ENCODE assay signal across 8 cellular contexts in genomic region chr1:32900371-32900955, GRCh38. TPM values are rescaled to one million over a fixed set of nuclear protein-coding genes. Genes with fewer than 3 reads are reported as not detected.
DNase-seq lines count a peak whose midpoint lies in the region; ATAC-seq and TF ChIP-seq lines count a peak whose summit lies in the region.

No MANE protein-coding gene starts in this region.

- H3K27ac Mint-ChIP-seq in activated B cell treated with CpG ODN at 0.5 μM for 24 hours: no peak overlapping the region

- 20 to 23% methylated on average over 22 of the region's 22 CpGs for WGBS in heart right ventricle, 2 donors

- peak overlapping the region; percentile 45 for H3K4me3 ChIP-seq in HAP-1
- peak overlapping the region; percentile 39 to 65 (median 58) for H3K4me3 ChIP-seq in heart right ventricle

- POLR2A ChIA-PET in activated B cell treated with CpG ODN at 0.5 μM for 24 hours (lab: Charles Lee): no interaction called here

- DNase-seq in HAP-1 (ENCODE audit: low spot score in 2 of 2): no peak
- no peak for DNase-seq in activated B cell treated with CpG ODN at 0.5 μM for 24 hours
- no peak for DNase-seq in heart right ventricle
- no peak for DNase-seq in sciatic nerve (ENCODE audit: low spot score)
- no peak for DNase-seq in NCI-H1092 treated with DMSO at 0.1 percent for 48 hours (lab: John Stamatoyannopoulos, UW)
- DNase-seq in NCI-H2196 (lab: John Stamatoyannopoulos, UW; ENCODE audit: unreplicated experiment): no peak

- CTCF ChIA-PET in activated B cell treated with CpG ODN at 0.5 μM for 24 hours (lab: Charles Lee): no interaction called here

- peaks cover 37% of the 10 kb centered on the region for H3K27me3 Mint-ChIP-seq in activated B cell treated with CpG ODN at 0.5 μM for 24 hours

- no peaks in the 10 kb centered on the region for H3K36me3 Mint-ChIP-seq in activated B cell treated with CpG ODN at 0.5 μM for 24 hours (ENCODE audit: low read depth)

- H3K4me3 Mint-ChIP-seq in activated B cell treated with CpG ODN at 0.5 μM for 24 hours: peak overlapping the region; percentile 63

- peaks cover 8% of the 10 kb centered on the region for H3K4me1 Mint-ChIP-seq in activated B cell treated with CpG ODN at 0.5 μM for 24 hours

- H3K9me3 ChIP-seq in HAP-1 (no peaks in the 10 kb centered on the region), heart right ventricle (no peaks in the 10 kb centered on the region)

- H3K27me3 ChIP-seq in HAP-1 (ENCODE audit: low read depth) (no peaks in the 10 kb centered on the region), heart right ventricle (peaks cover 0 to 38% (median 3%) of the 10 kb centered on the region in 7 donors)

- H3K9me3 Mint-ChIP-seq in activated B cell treated with CpG ODN at 0.5 μM for 24 hours: no peaks in the 10 kb centered on the region

- peak overlapping the region in 2 of 10 donors; percentile 26 to 39 for H3K27ac ChIP-seq in heart right ventricle

- peaks cover 6% of the 10 kb centered on the region; the same call in 1 of the 2 replicates for H3K4me1 ChIP-seq in HAP-1
- H3K4me1 ChIP-seq in heart right ventricle: peaks cover 0 to 16% (median 8%) of the 10 kb centered on the region in 9 donors

- no peak for TF ChIP-seq CTCF in activated B cell treated with CpG ODN at 0.5 μM for 24 hours (IDR thresholded peaks at IDR 0.05)
- no peak for TF ChIP-seq CTCF in heart right ventricle (IDR thresholded peaks at IDR 0.05)

- in situ Hi-C loops in HAP-1 (cut with MboI; ENCODE audit: low sequenced_read_pairs): no loop called here

- intact Hi-C loops in activated B cell treated with CpG ODN at 0.5 μM for 24 hours (cut with micrococcal nuclease): no loop called here
- intact Hi-C loops in heart right ventricle (cut with DNase I): no loop called here
- intact Hi-C loops in sciatic nerve (cut with DNase I): no loop called here

- H3K36me3 ChIP-seq in HAP-1 (replicated peaks) (no peaks in the 10 kb centered on the region), heart right ventricle (no peaks in the 10 kb centered on the region)

- no peak for ATAC-seq in activated B cell treated with CpG ODN at 0.5 μM for 24 hours (ENCODE audit: low read depth)
- peak in 2 of 8 donors; percentile 19 to 20 for ATAC-seq in heart right ventricle
- ATAC-seq in sciatic nerve: peak; percentile 9
- ATAC-seq in HG02840 (IDR thresholded peaks at IDR 0.05; ENCODE audit: low FRiP score, unreplicated experiment): no peak
- ATAC-seq in activated CD4-positive, CD25-positive, alpha-beta regulatory T cell treated with anti-CD3 and anti-CD28 coated beads, Interleukin-2, amount 50 U/mL, for 24 hours: no peak

RNA-seq across cellular contexts. Expression of gene TMEM54, which starts 0.7 kb away (rescaled TPM):
- total RNA-seq in activated B cell treated with CpG ODN at 0.5 μM for 24 hours (0.44 and 0.66 TPM in 2 replicates), heart right ventricle (10 to 100 TPM in 7 of 10 donors, 1 to 10 TPM in 3; 4.5 to 22.5 (median 10.8) TPM), sciatic nerve (12.3 TPM)
- 10 to 100 TPM in 1 of 2 donors, 1 to 10 TPM in 1; 8.4 to 18.2 TPM for polyA plus RNA-seq in heart right ventricle

RNA-seq across cellular contexts. Expression of gene HPCA, which starts 14.2 kb away (rescaled TPM):
- total RNA-seq in activated B cell treated with CpG ODN at 0.5 μM for 24 hours (not detected in 2 replicates), heart right ventricle (not detected), sciatic nerve (0.27 TPM)
- polyA plus RNA-seq in heart right ventricle: not detected

RNA-seq across cellular contexts. Expression of gene FNDC5, which starts 29.8 kb away (rescaled TPM):
- 0.55 and 1.4 TPM in 2 replicates for total RNA-seq in activated B cell treated with CpG ODN at 0.5 μM for 24 hours
- total RNA-seq in heart right ventricle: 100 to 1,000 TPM in 2 of 10 donors, 10 to 100 TPM in 8; 44.7 to 130 (median 73.5) TPM
- polyA plus RNA-seq in heart right ventricle: 10 to 100 TPM; 12.4 to 75.1 TPM
- 1.6 TPM for total RNA-seq in sciatic nerve

Comparison
In these comparisons a context has a peak if more than half of its experiments do, and no peak if none do; other contexts are left out.
1. RNA of gene FNDC5, which starts 29.8 kb away (total RNA-seq): 44.7 to 130 TPM in heart right ventricle; 1.6 TPM in sciatic nerve (single experiment) and 0.55 to 1.4 TPM in activated B cell treated with CpG ODN at 0.5 μM for 24 hours; every median in the first group is over 10 times any median in the second.